Comparison of ENCODE assay signal across 18 cellular contexts in the genomic region with DNA sequence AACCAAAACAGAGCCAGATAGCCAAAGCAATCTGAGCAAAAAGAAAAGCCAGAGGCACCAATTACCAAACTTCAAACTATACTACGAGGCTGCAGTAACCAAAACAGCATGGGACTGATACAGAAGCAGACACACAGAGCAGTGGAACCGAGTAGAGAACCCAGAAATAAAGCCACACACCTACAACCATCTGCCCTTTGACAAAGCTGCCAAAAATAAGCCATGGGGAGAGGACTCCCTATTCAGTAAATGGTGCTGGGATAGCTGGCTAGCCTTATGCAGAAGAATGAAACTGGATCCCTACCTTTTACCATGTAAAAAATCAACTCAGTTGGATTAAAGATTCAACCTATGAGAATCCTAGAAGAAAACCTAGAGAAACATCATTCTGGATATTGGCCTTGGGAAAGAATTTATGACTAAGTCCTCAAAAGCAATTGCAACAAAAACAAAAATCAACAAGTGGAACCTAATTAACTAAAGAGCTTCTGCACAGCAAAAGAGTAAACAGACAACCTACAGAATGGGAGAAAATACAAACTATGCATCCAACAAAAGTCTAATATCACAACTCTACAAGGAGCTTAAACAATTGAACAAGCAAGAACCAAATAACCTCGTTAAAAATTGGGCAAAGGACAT.
DNase-seq lines count a peak whose midpoint lies in the region; ATAC-seq and TF ChIP-seq lines count a peak whose summit lies in the region.
"Had no signal": no experiment of that assay in that cellular context is flagged by ENCODE, and none has a peak within 500 bp of the region (broad histone marks: within the 10 kb centered on the region; RNA-seq: fewer than 3 reads in every experiment).

No MANE protein-coding gene starts in this region.

- ATAC-seq in central memory CD8-positive, alpha-beta T cell (replicated peaks; ENCODE audit: extremely low read depth, poor library complexity, severe bottlenecking): no peak
- ATAC-seq in GM21390 (IDR thresholded peaks at IDR 0.05; ENCODE audit: unreplicated experiment) (no peak), aorta (ENCODE audit: low FRiP score) (no peak)
- ATAC-seq: GM12878, GM23338, HCT116, K562 had no signal

- H3K27me3 ChIP-seq in dorsolateral prefrontal cortex (no peaks in the 10 kb centered on the region), aorta (ENCODE audit: control insufficient read depth in 1 of 2, insufficient read depth in 2 of 2, low read length in 1 of 2) (no peaks in the 10 kb centered on the region)
- H3K27me3 ChIP-seq: BLaER1 treated with 17β-estradiol and CSF1 and Interleukin-3, amounts not matched to agents 10 nM and 100 nM had no signal

- H3K4me1 ChIP-seq in aorta (ENCODE audit: control insufficient read depth in 1 of 2, insufficient read depth in 2 of 2, low read length in 2 of 2): no peaks in the 10 kb centered on the region
- H3K4me1 ChIP-seq: Caco-2 had no signal

- no peak for TF ChIP-seq CTCF in dorsolateral prefrontal cortex (IDR thresholded peaks at IDR 0.05 in 54 of 56, conservative IDR thresholded peaks at IDR 0.05 in 2 of 56; ENCODE audit: low read depth in 1 of 56, partially characterized antibody in 56 of 56)

- peak overlapping the region; percentile 16 for H3K27ac Mint-ChIP-seq in central memory CD8-positive, alpha-beta T cell (ENCODE audit: low read depth)
- H3K27ac Mint-ChIP-seq: B cell; CD4-positive, CD25-positive, alpha-beta regulatory T cell; GM23338 had no signal

- H3K36me3 ChIP-seq in aorta (ENCODE audit: control insufficient read depth in 1 of 2, insufficient read depth in 2 of 2, low read length in 1 of 2): no peaks in the 10 kb centered on the region
- H3K36me3 ChIP-seq: BLaER1 treated with 17β-estradiol and CSF1 and Interleukin-3, amounts not matched to agents 10 nM and 100 nM had no signal

- in situ Hi-C loops in G401 (cut with HindIII; ENCODE audit: low sequenced_read_pairs): no loop called here

- no peaks in the 10 kb centered on the region for H3K27me3 Mint-ChIP-seq in central memory CD8-positive, alpha-beta T cell
- H3K27me3 Mint-ChIP-seq: B cell had no signal

- H3K9me3 ChIP-seq in aorta (ENCODE audit: control insufficient read depth, low read length): no peaks in the 10 kb centered on the region
- H3K9me3 ChIP-seq: BLaER1 treated with 17β-estradiol and CSF1 and Interleukin-3, amounts not matched to agents 10 nM and 100 nM had no signal

- DNase-seq in G401 (ENCODE audit: low spot score) (peak; percentile 91), dorsolateral prefrontal cortex (peak in 1 of 10 donors; percentile 52), renal cortical epithelial cell (ENCODE audit: low read depth) (peak; percentile 34), MV-4-11 (lab: John Stamatoyannopoulos, UW) (no peak), aorta (no peak)
- no peak for DNase-seq in central memory CD8-positive, alpha-beta T cell (ENCODE audit: low spot score in 2 of 2)
- DNase-seq: Caco-2; CD4-positive, CD25-positive, alpha-beta regulatory T cell; DMS79 treated with DMSO at 0.1 percent for 48 hours; H7; IMR-90 had no signal

- H3K9me3 Mint-ChIP-seq in central memory CD8-positive, alpha-beta T cell: no peaks in the 10 kb centered on the region
- H3K9me3 Mint-ChIP-seq: CD4-positive, CD25-positive, alpha-beta regulatory T cell; GM23338 had no signal

- H3K4me3 ChIP-seq in dorsolateral prefrontal cortex (no peak overlapping the region), aorta (ENCODE audit: low read length in 2 of 2) (no peak overlapping the region)
- H3K4me3 ChIP-seq: BLaER1 treated with 17β-estradiol and CSF1 and Interleukin-3, amounts not matched to agents 10 nM and 100 nM; GM12878; GM23338; K562 had no signal

- WGBS in aorta, 2 donors: 81 to 87% methylated on average over 3 of the region's 3 CpGs

- H3K4me1 Mint-ChIP-seq in central memory CD8-positive, alpha-beta T cell: peaks cover 26% of the 10 kb centered on the region
- H3K4me1 Mint-ChIP-seq: B cell had no signal

- intact Hi-C loops in dorsolateral prefrontal cortex (cut with DNase I) (loop anchor here in 1 of 2 donors (10.0 kb wide), 1 partner anchor 96 kb away; the partner anchor contains the start of gene APBA2), aorta (cut with DNase I) (no loop called here)

- no peak overlapping the region for H3K4me3 Mint-ChIP-seq in central memory CD8-positive, alpha-beta T cell
- H3K4me3 Mint-ChIP-seq: B cell; CD4-positive, CD25-positive, alpha-beta regulatory T cell; GM23338 had no signal

- H3K27ac ChIP-seq in dorsolateral prefrontal cortex (peak overlapping the region in 47 of 59 donors; percentile 1 to 98 (median 92)), aorta (ENCODE audit: low read depth in 1 of 2, low read length in 2 of 2) (no peak overlapping the region)
- H3K27ac ChIP-seq: BLaER1 treated with 17β-estradiol and CSF1 and Interleukin-3, amounts not matched to agents 10 nM and 100 nM had no signal

- H3K36me3 Mint-ChIP-seq in central memory CD8-positive, alpha-beta T cell (ENCODE audit: insufficient read depth): peaks cover 12% of the 10 kb centered on the region

Comparison
In these comparisons a context has a peak if more than half of its experiments do, and no peak if none do; other contexts are left out.
1. DNase-seq: peak in G401 (single experiment) and renal cortical epithelial cell (single experiment); none in central memory CD8-positive, alpha-beta T cell (0 of 2), MV-4-11 (single experiment) and aorta (0 of 2).
2. H3K27ac ChIP-seq: peak in dorsolateral prefrontal cortex (47 of 59); none in aorta (0 of 2).